34 cellular contexts compared by ENCODE assay signal in the genomic region with DNA sequence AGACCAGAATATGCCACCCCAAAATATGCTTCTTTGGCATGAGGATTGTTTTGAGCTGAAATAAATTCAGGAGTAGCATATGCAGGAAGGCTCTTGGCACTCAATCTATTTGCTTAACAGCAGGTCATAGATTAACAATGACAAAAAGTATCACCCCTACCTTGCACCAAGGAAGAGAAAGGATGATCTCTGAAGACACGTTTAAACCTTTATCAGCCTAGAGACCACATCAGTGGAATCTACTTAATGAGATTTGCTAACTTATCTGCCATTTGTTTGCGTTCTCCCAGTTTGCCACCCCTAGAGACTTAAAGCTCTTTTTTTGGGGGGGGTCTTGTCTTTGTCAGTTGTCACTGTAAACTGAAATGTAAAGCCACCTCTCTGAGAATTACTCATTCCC.
"Had no signal": no experiment of that assay in that cellular context is flagged by ENCODE, and none has a peak within 500 bp of the region (broad histone marks: within the 10 kb centered on the region; RNA-seq: fewer than 3 reads in every experiment).

No MANE protein-coding gene starts in this region.

- H3K4me2 ChIP-seq: SK-N-SH had no signal

- H3K27me3 Mint-ChIP-seq: activated CD4-positive, alpha-beta T cell treated with anti-CD3 and anti-CD28 coated beads for 36 hours; activated CD4-positive, alpha-beta T cell treated with anti-CD3 and anti-CD28 coated beads, Interleukin-2, amount 10 ng/mL, durations not matched to agents 7 days and 5 days; activated naive CD4-positive, alpha-beta T cell treated with anti-CD3 and anti-CD28 coated beads, Interleukin-2, amount 50 U/mL, for 24 hours; activated naive CD8-positive, alpha-beta T cell treated with anti-CD3 and anti-CD28 coated beads, Interleukin-2, amount 10 ng/mL, durations not matched to agents 7 days and 5 days; activated T-cell treated with anti-CD3 and anti-CD28 coated beads, Interleukin-2, amount 50 U/mL, for 24 hours; central memory CD8-positive, alpha-beta T cell had no signal

- H3K9ac ChIP-seq: SK-N-SH had no signal

- H3K27me3 ChIP-seq: ascending aorta, cardiac muscle cell, Peyer's patch, SJSA1 had no signal

- H3K4me1 Mint-ChIP-seq: activated CD4-positive, alpha-beta T cell treated with anti-CD3 and anti-CD28 coated beads for 36 hours; activated CD4-positive, alpha-beta T cell treated with anti-CD3 and anti-CD28 coated beads, Interleukin-2, amount 10 ng/mL, durations not matched to agents 7 days and 5 days; activated naive CD4-positive, alpha-beta T cell treated with anti-CD3 and anti-CD28 coated beads, Interleukin-2, amount 50 U/mL, for 24 hours; activated naive CD8-positive, alpha-beta T cell treated with anti-CD3 and anti-CD28 coated beads, Interleukin-2, amount 10 ng/mL, durations not matched to agents 7 days and 5 days; central memory CD8-positive, alpha-beta T cell had no signal

- H3K4me3 Mint-ChIP-seq: activated CD4-positive, alpha-beta T cell treated with anti-CD3 and anti-CD28 coated beads for 36 hours; activated CD4-positive, alpha-beta T cell treated with anti-CD3 and anti-CD28 coated beads, Interleukin-2, amount 10 ng/mL, durations not matched to agents 7 days and 5 days; activated CD8-positive, alpha-beta T cell treated with anti-CD3 and anti-CD28 coated beads, Interleukin-2, amount 10 ng/mL, durations not matched to agents 7 days and 5 days; activated naive CD4-positive, alpha-beta T cell treated with anti-CD3 and anti-CD28 coated beads, Interleukin-2, amount 50 U/mL, for 24 hours; activated naive CD8-positive, alpha-beta T cell treated with anti-CD3 and anti-CD28 coated beads, Interleukin-2, amount 10 ng/mL, durations not matched to agents 7 days and 5 days; activated T-cell treated with anti-CD3 and anti-CD28 coated beads, Interleukin-2, amount 50 U/mL, for 24 hours; central memory CD8-positive, alpha-beta T cell; T-helper 1 cell treated with Interleukin-12 subunit alpha and Interleukin-12 subunit beta and Interleukin-4 antibody, amounts not matched to agents 30 μg/mL and 1 μg/mL, for 36 hours; T-helper 2 cell treated with Interferon-gamma antibody and Interleukin-4, amounts not matched to agents 5 μg/mL and 100 μg/mL, for 36 hours had no signal

- H3K4me3 ChIP-seq: ascending aorta, cardiac muscle cell, K562, Peyer's patch, SJSA1 had no signal

- H3K36me3 ChIP-seq: ascending aorta, cardiac muscle cell, Peyer's patch, SJSA1 had no signal

- H3K4me1 ChIP-seq: ascending aorta, Peyer's patch, SJSA1 had no signal

- H3K27ac Mint-ChIP-seq: activated CD4-positive, alpha-beta T cell treated with anti-CD3 and anti-CD28 coated beads for 36 hours; activated CD4-positive, alpha-beta T cell treated with anti-CD3 and anti-CD28 coated beads, Interleukin-2, amount 10 ng/mL, durations not matched to agents 7 days and 5 days; activated CD8-positive, alpha-beta T cell treated with anti-CD3 and anti-CD28 coated beads, Interleukin-2, amount 10 ng/mL, durations not matched to agents 7 days and 5 days; activated naive CD4-positive, alpha-beta T cell treated with anti-CD3 and anti-CD28 coated beads, Interleukin-2, amount 50 U/mL, for 24 hours; activated naive CD8-positive, alpha-beta T cell treated with anti-CD3 and anti-CD28 coated beads, Interleukin-2, amount 10 ng/mL, durations not matched to agents 7 days and 5 days; activated T-cell treated with anti-CD3 and anti-CD28 coated beads, Interleukin-2, amount 50 U/mL, for 24 hours; activated T-helper 2 cell treated with anti-CD3 and anti-CD28 coated beads, Interferon-gamma antibody, Interleukin-2, Interleukin-4, amounts not matched to agents 10 μg/mL and 5 μg/mL and 100 μg/mL, durations not matched to agents 14 hours and 24 hours and 36 hours; T-helper 1 cell treated with Interleukin-12 subunit alpha and Interleukin-12 subunit beta and Interleukin-4 antibody, amounts not matched to agents 30 μg/mL and 1 μg/mL, for 36 hours; T-helper 2 cell treated with Interferon-gamma antibody and Interleukin-4, amounts not matched to agents 5 μg/mL and 100 μg/mL, for 36 hours had no signal

- H3K9me3 ChIP-seq: ascending aorta, Peyer's patch, SK-N-SH had no signal

- H3K36me3 Mint-ChIP-seq: activated naive CD4-positive, alpha-beta T cell treated with anti-CD3 and anti-CD28 coated beads, Interleukin-2, amount 50 U/mL, for 24 hours; activated naive CD8-positive, alpha-beta T cell treated with anti-CD3 and anti-CD28 coated beads, Interleukin-2, amount 10 ng/mL, durations not matched to agents 7 days and 5 days had no signal

- H3K27ac ChIP-seq: ascending aorta, cardiac muscle cell, Peyer's patch, SJSA1 had no signal

- ATAC-seq: activated CD4-positive, alpha-beta T cell treated with anti-CD3 and anti-CD28 coated beads for 36 hours; activated CD4-positive, CD25-positive, alpha-beta regulatory T cell treated with anti-CD3 and anti-CD28 coated beads, Interleukin-2, amount 50 U/mL, for 24 hours; activated CD8-positive, alpha-beta T cell treated with anti-CD3 and anti-CD28 coated beads, Interleukin-2, amount 10 ng/mL, durations not matched to agents 7 days and 5 days; K562; PC-3 had no signal

- DNase-seq: activated CD4-positive, alpha-beta T cell treated with anti-CD3 and anti-CD28 coated beads for 36 hours; activated CD4-positive, alpha-beta T cell treated with anti-CD3 and anti-CD28 coated beads, Interleukin-2, amount 10 ng/mL, durations not matched to agents 7 days and 5 days; activated CD4-positive, alpha-beta T cell treated with anti-CD3 and anti-CD28 coated beads, Interleukin-2, amount 50 U/mL, for 48 hours; activated CD8-positive, alpha-beta T cell treated with anti-CD3 and anti-CD28 coated beads, Interleukin-2, amount 10 ng/mL, durations not matched to agents 7 days and 5 days; activated gamma-delta T cell; activated naive CD4-positive, alpha-beta T cell treated with Interleukin-2 at 50 U/mL for 16 hours; activated naive CD8-positive, alpha-beta T cell treated with anti-CD3 and anti-CD28 coated beads, Interleukin-2, amount 10 ng/mL, durations not matched to agents 7 days and 5 days; activated T-cell treated with anti-CD3 and anti-CD28 coated beads, Interleukin-2, amount 50 U/mL, for 24 hours; amygdala; NCI-H1105 treated with DMSO at 0.1 percent for 48 hours; NCI-H1436; NCI-H1694; NCI-H1930; NCI-H2081 treated with DMSO at 0.1 percent for 48 hours; NCI-H226; NCI-H446 treated with DMSO at 0.1 percent for 48 hours; NCI-H524; NCI-H69; NK-92 treated with Interleukin-12 subunit alpha and Interleukin-12 subunit beta, amount 100 ng/mL, for 24 hours; PC-3; Peyer's patch; RPMI8226; SHP77 treated with DMSO at 0.1 percent for 48 hours; SK-N-SH had no signal
